ENCODE assay signal across 1 cellular context in genomic region chr12:55727643-55728184, GRCh38.
TF ChIP-seq lines count a peak whose summit lies in the region.

No MANE protein-coding gene starts in this region.

TF ChIP-seq in K562, 482 proteins besides CTCF, POLR2A, EP300 and RAD21 (continued from another document):
- TF ChIP-seq E2F1 (CRISPR knock-in tag; IDR thresholded peaks at IDR 0.05) (no peak), STAT6 (CRISPR knock-in tag; IDR thresholded peaks at IDR 0.05) (no peak), CBFB (CRISPR knock-in tag; IDR thresholded peaks at IDR 0.05) (no peak), FOSL1 (tag; conservative IDR thresholded peaks at IDR 0.05) (peak; percentile 53), ZNF740 (CRISPR knock-in tag; IDR thresholded peaks at IDR 0.05) (no peak), ZNF740 (tag; IDR thresholded peaks at IDR 0.05) (0 out of 4 replicates have a peak, but pooled peaks of 1 of the 2 experiments have one; percentile 3), IRF1 (CRISPR knock-in tag; IDR thresholded peaks at IDR 0.05; ENCODE audit: borderline replicate concordance) (no peak), CHCHD3 (CRISPR knock-in tag; IDR thresholded peaks at IDR 0.05) (no peak), ZBTB5 (IDR thresholded peaks at IDR 0.05) (no peak), NCOA1 (IDR thresholded peaks at IDR 0.05; ENCODE audit: low read depth) (0 out of 2 replicates have a peak, but pooled peaks have one; percentile 32), MYBL2 (IDR thresholded peaks at IDR 0.05; ENCODE audit: low read depth) (no peak), MYBL2 (CRISPR knock-in tag; IDR thresholded peaks at IDR 0.05; ENCODE audit: borderline replicate concordance) (no peak), MBD1 (CRISPR knock-in tag; IDR thresholded peaks at IDR 0.05) (no peak), ZNF436 (CRISPR knock-in tag; IDR thresholded peaks at IDR 0.05) (no peak), NFATC3 (IDR thresholded peaks at IDR 0.05) (no peak), ZBTB34 (CRISPR knock-in tag; IDR thresholded peaks at IDR 0.05) (no peak), RAD51 (IDR thresholded peaks at IDR 0.05; ENCODE audit: borderline replicate concordance, low read depth) (no peak), GATA2 (CRISPR knock-in tag; IDR thresholded peaks at IDR 0.05) (peak; percentile 38; the same call in 1 of the 2 replicates), ZNF174 (CRISPR knock-in tag; IDR thresholded peaks at IDR 0.05) (no peak), NUFIP1 (IDR thresholded peaks at IDR 0.05; ENCODE audit: partially characterized antibody) (no peak)
